8 cellular contexts compared by ENCODE assay signal in the genomic region with DNA sequence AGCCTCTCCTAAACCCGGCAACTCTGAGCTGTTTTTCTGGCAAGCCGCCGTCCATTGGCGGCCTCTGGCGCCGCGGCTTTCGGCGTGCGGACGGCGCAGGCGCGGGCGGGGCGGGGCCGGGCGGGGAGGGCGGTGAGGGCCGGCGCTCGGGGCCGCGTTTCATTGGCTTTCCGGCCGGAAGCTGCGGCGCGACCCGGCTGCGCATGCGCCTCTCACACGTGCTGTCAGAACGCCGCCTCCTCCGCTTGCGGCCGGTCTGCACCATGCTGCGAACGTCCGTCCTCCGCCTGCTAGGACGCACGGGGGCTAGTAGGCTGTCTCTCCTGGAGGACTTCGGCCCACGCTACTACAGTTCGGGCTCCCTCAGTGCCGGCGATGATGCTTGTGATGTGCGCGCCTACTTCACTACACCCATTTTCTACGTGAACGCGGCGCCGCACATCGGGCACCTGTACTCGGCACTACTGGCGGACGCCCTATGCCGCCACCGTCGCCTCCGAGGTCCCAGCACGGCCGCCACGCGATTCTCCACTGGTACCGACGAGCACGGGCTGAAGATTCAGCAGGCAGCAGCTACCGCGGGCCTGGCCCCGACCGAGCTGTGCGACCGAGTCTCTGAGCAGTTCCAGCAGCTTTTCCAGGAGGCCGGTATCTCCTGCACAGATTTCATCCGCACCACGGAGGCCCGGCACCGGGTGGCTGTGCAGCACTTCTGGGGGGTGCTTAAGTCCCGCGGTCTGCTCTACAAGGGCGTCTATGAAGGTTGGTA. TPM values are rescaled to one million over a fixed set of nuclear protein-coding genes. Genes with fewer than 3 reads are reported as not detected.
DNase-seq lines count a peak whose midpoint lies in the region; ATAC-seq, FAIRE-seq and TF ChIP-seq lines count a peak whose summit lies in the region.

A gene (plus strand): TSS at position 227 of the 769 bp plus-strand sequence. CDS start 37 bp downstream, at position 264.

- no peaks in the 10 kb centered on the region for H3K4me1 ChIP-seq in BE2C

- H3K36me3 ChIP-seq in BE2C, result peaks cover 10% of the 10 kb centered on the region

- H3K27me3 ChIP-seq in BE2C (no peaks in the 10 kb centered on the region), layer of hippocampus (ENCODE audit: control insufficient read depth, insufficient read depth, low read length) (no peaks in the 10 kb centered on the region)

- no peaks in the 10 kb centered on the region for H3K9me3 ChIP-seq in BE2C

- peak within 1 kb of the TSS; percentile 95 for H3K27ac ChIP-seq in cingulate gyrus (ENCODE audit: low read depth, low read length)
- peak within 1 kb of the TSS; percentile 87 for H3K27ac ChIP-seq in layer of hippocampus (ENCODE audit: low read depth, low read length)

- DNase-seq in BE2C, result peak; percentile 96
- DNase-seq in GM19239 (ENCODE audit: insufficient read length, low spot score), result peak; percentile 81
- DNase-seq in NCI-H524 treated with DMSO at 0.1 percent for 48 hours (lab: John Stamatoyannopoulos, UW), result peak; percentile 26
- peak; percentile 88 to 91 for DNase-seq in activated CD4-positive, alpha-beta T cell treated with anti-CD3 and anti-CD28 coated beads for 4 hours
- DNase-seq in stimulated activated CD4-positive, alpha-beta T cell treated with anti-CD3 and anti-CD28 coated beads, Interleukin-1b, Interleukin-23, amount 100 ng/mL, for 4 hours (ENCODE audit: low read depth in 2 of 2), result peak; percentile 91 to 92

- H3K4me3 ChIP-seq in BE2C (ENCODE audit: low read depth, low read length), result peak within 1 kb of the TSS; percentile 96

- peak; percentile 81 for ATAC-seq in HG03442 (IDR thresholded peaks at IDR 0.05; ENCODE audit: unreplicated experiment)

- peak; percentile 84 for FAIRE-seq in GM19239 (lab: Jason Lieb, UNC)

- TF ChIP-seq CTCF in BE2C (IDR thresholded peaks at IDR 0.05; ENCODE audit: low read depth, low read length), result no peak

RNA-seq across cellular contexts. Expression of the gene that starts here (rescaled TPM):
- polyA plus RNA-seq in BE2C (2012; ENCODE audit: insufficient read depth, insufficient read length, low read depth), result 43.2 TPM

Comparison
In these comparisons a context has a peak if more than half of its experiments do, and no peak if none do; other contexts are left out.
1. Peak in every context shown above with its lines: DNase-seq, ATAC-seq, H3K4me3 ChIP-seq and H3K27ac ChIP-seq.
2. DNase-seq: peak in every context shown above with its lines; median percentile 96 in BE2C; 92 in stimulated activated CD4-positive, alpha-beta T cell treated with anti-CD3 and anti-CD28 coated beads, Interleukin-1b, Interleukin-23, amount 100 ng/mL, for 4 hours; 90 in activated CD4-positive, alpha-beta T cell treated with anti-CD3 and anti-CD28 coated beads for 4 hours; 81 in GM19239; 26 in NCI-H524 treated with DMSO at 0.1 percent for 48 hours.